In genomic region chr4:32031026-32031425, GRCh38 we compare ENCODE assay signal across 30 cellular contexts.
"Had no signal": no experiment of that assay in that cellular context is flagged by ENCODE, and none has a peak within 500 bp of the region (broad histone marks: within the 10 kb centered on the region; RNA-seq: fewer than 3 reads in every experiment).

No MANE protein-coding gene starts in this region.

- H3K4me1 Mint-ChIP-seq: activated CD4-positive, alpha-beta T cell treated with anti-CD3 and anti-CD28 coated beads for 36 hours; activated CD4-positive, alpha-beta T cell treated with anti-CD3 and anti-CD28 coated beads, Interleukin-2, amount 10 ng/mL, durations not matched to agents 24 days and 14 days; activated CD8-positive, alpha-beta memory T cell treated with anti-CD3 and anti-CD28 coated beads, Interleukin-2, amount 10 ng/mL, durations not matched to agents 7 days and 5 days; activated naive CD4-positive, alpha-beta T cell treated with anti-CD3 and anti-CD28 coated beads, Interleukin-2, amount 10 ng/mL, durations not matched to agents 7 days and 5 days; activated naive CD8-positive, alpha-beta T cell treated with anti-CD3 and anti-CD28 coated beads, Interleukin-2, amount 10 ng/mL, durations not matched to agents 7 days and 5 days; brain had no signal

- H3K4me3 ChIP-seq: ascending aorta, breast epithelium, cardiac muscle cell, colonic mucosa, esophagus squamous epithelium, gastroesophageal sphincter, heart right ventricle had no signal

- H3K4me1 ChIP-seq: ascending aorta, breast epithelium, colonic mucosa, esophagus squamous epithelium, gastroesophageal sphincter, heart right ventricle had no signal

- DNase-seq: activated CD4-positive, alpha-beta memory T cell treated with anti-CD3 and anti-CD28 coated beads for 36 hours; activated CD4-positive, alpha-beta T cell treated with anti-CD3 and anti-CD28 coated beads for 36 hours; activated CD4-positive, alpha-beta T cell treated with anti-CD3 and anti-CD28 coated beads, Interleukin-2, amount 10 ng/mL, durations not matched to agents 24 days and 14 days; activated CD4-positive, CD25-positive, alpha-beta regulatory T cell; activated CD4-positive, CD25-positive, alpha-beta regulatory T cell treated with anti-CD3 and anti-CD28 coated beads, Interleukin-2, amount 50 U/mL, for 72 hours; activated CD8-positive, alpha-beta memory T cell treated with anti-CD3 and anti-CD28 coated beads, Interleukin-2, amount 10 ng/mL, durations not matched to agents 7 days and 5 days; activated CD8-positive, alpha-beta memory T cell treated with anti-CD3 and anti-CD28 coated beads, Interleukin-2, amount 50 U/mL, for 4 hours; activated CD8-positive, alpha-beta T cell treated with anti-CD3 and anti-CD28 coated beads, Interleukin-2, amount 10 ng/mL, durations not matched to agents 7 days and 5 days; activated gamma-delta T cell; activated naive CD4-positive, alpha-beta T cell; activated naive CD4-positive, alpha-beta T cell treated with anti-CD3 and anti-CD28 coated beads, Interleukin-2, amount 10 ng/mL, durations not matched to agents 7 days and 5 days; activated naive CD8-positive, alpha-beta T cell treated with anti-CD3 and anti-CD28 coated beads, Interleukin-2, amount 10 ng/mL, durations not matched to agents 7 days and 5 days; activated T-cell treated with anti-CD3 and anti-CD28 coated beads for 4 hours; activated T-cell treated with anti-CD3 and anti-CD28 coated beads, Interleukin-2, amount 50 U/mL, for 24 hours; activated T-cell treated with anti-CD3 and anti-CD28 coated beads, Interleukin-2, amount 50 U/mL, for 72 hours; central memory CD4-positive, alpha-beta T cell; cerebellar nuclear complex; colonic mucosa; effector CD8-positive, alpha-beta T cell; esophagus squamous epithelium; foreskin melanocyte; heart right ventricle; T-helper 2 cell had no signal

- H3K27ac ChIP-seq: ascending aorta, breast epithelium, cardiac muscle cell, colonic mucosa, epithelial cell of prostate, esophagus squamous epithelium, gastroesophageal sphincter, heart right ventricle had no signal

- H3K27ac Mint-ChIP-seq: activated CD4-positive, alpha-beta memory T cell treated with anti-CD3 and anti-CD28 coated beads for 36 hours; activated CD4-positive, alpha-beta T cell treated with anti-CD3 and anti-CD28 coated beads for 36 hours; activated CD4-positive, alpha-beta T cell treated with anti-CD3 and anti-CD28 coated beads, Interleukin-2, amount 10 ng/mL, durations not matched to agents 24 days and 14 days; activated CD8-positive, alpha-beta memory T cell treated with anti-CD3 and anti-CD28 coated beads, Interleukin-2, amount 10 ng/mL, durations not matched to agents 7 days and 5 days; activated CD8-positive, alpha-beta T cell treated with anti-CD3 and anti-CD28 coated beads, Interleukin-2, amount 10 ng/mL, durations not matched to agents 7 days and 5 days; activated naive CD4-positive, alpha-beta T cell treated with anti-CD3 and anti-CD28 coated beads, Interleukin-2, amount 10 ng/mL, durations not matched to agents 7 days and 5 days; activated naive CD4-positive, alpha-beta T cell treated with anti-CD3 and anti-CD28 coated beads, Interleukin-2, amount 50 U/mL, for 72 hours; activated naive CD8-positive, alpha-beta T cell treated with anti-CD3 and anti-CD28 coated beads, Interleukin-2, amount 10 ng/mL, durations not matched to agents 7 days and 5 days; activated T-cell treated with anti-CD3 and anti-CD28 coated beads, Interleukin-2, amount 50 U/mL, for 24 hours; activated T-cell treated with anti-CD3 and anti-CD28 coated beads, Interleukin-2, amount 50 U/mL, for 72 hours; brain had no signal

- H3K9me3 Mint-ChIP-seq: activated CD4-positive, alpha-beta T cell treated with anti-CD3 and anti-CD28 coated beads, Interleukin-2, amount 10 ng/mL, durations not matched to agents 24 days and 14 days; brain had no signal

- H3K27me3 ChIP-seq: ascending aorta, breast epithelium, colonic mucosa, esophagus squamous epithelium, gastroesophageal sphincter, heart right ventricle had no signal

- ATAC-seq: activated CD4-positive, alpha-beta T cell treated with anti-CD3 and anti-CD28 coated beads for 36 hours; activated CD8-positive, alpha-beta memory T cell treated with anti-CD3 and anti-CD28 coated beads, Interleukin-2, amount 10 ng/mL, durations not matched to agents 7 days and 5 days; activated CD8-positive, alpha-beta T cell treated with anti-CD3 and anti-CD28 coated beads, Interleukin-2, amount 10 ng/mL, durations not matched to agents 7 days and 5 days; activated naive CD4-positive, alpha-beta T cell treated with anti-CD3 and anti-CD28 coated beads, Interleukin-2, amount 50 U/mL, for 72 hours; activated T-cell treated with anti-CD3 and anti-CD28 coated beads, Interleukin-2, amount 50 U/mL, for 72 hours; gastroesophageal sphincter; heart right ventricle had no signal

- H3K4me3 Mint-ChIP-seq: activated CD4-positive, alpha-beta memory T cell treated with anti-CD3 and anti-CD28 coated beads for 36 hours; activated CD4-positive, alpha-beta T cell treated with anti-CD3 and anti-CD28 coated beads for 36 hours; activated CD4-positive, alpha-beta T cell treated with anti-CD3 and anti-CD28 coated beads, Interleukin-2, amount 10 ng/mL, durations not matched to agents 24 days and 14 days; activated CD8-positive, alpha-beta memory T cell treated with anti-CD3 and anti-CD28 coated beads, Interleukin-2, amount 10 ng/mL, durations not matched to agents 7 days and 5 days; activated CD8-positive, alpha-beta T cell treated with anti-CD3 and anti-CD28 coated beads, Interleukin-2, amount 10 ng/mL, durations not matched to agents 7 days and 5 days; activated naive CD4-positive, alpha-beta T cell treated with anti-CD3 and anti-CD28 coated beads, Interleukin-2, amount 10 ng/mL, durations not matched to agents 7 days and 5 days; activated naive CD8-positive, alpha-beta T cell treated with anti-CD3 and anti-CD28 coated beads, Interleukin-2, amount 10 ng/mL, durations not matched to agents 7 days and 5 days; activated T-cell treated with anti-CD3 and anti-CD28 coated beads, Interleukin-2, amount 50 U/mL, for 24 hours; activated T-cell treated with anti-CD3 and anti-CD28 coated beads, Interleukin-2, amount 50 U/mL, for 72 hours; brain had no signal

- H3K36me3 ChIP-seq: ascending aorta, breast epithelium, cardiac muscle cell, colonic mucosa, esophagus squamous epithelium, gastroesophageal sphincter, heart right ventricle had no signal

- H3K36me3 Mint-ChIP-seq: activated CD4-positive, alpha-beta memory T cell treated with anti-CD3 and anti-CD28 coated beads for 36 hours; activated CD8-positive, alpha-beta memory T cell treated with anti-CD3 and anti-CD28 coated beads, Interleukin-2, amount 10 ng/mL, durations not matched to agents 7 days and 5 days; activated naive CD4-positive, alpha-beta T cell treated with anti-CD3 and anti-CD28 coated beads, Interleukin-2, amount 10 ng/mL, durations not matched to agents 7 days and 5 days; activated naive CD4-positive, alpha-beta T cell treated with anti-CD3 and anti-CD28 coated beads, Interleukin-2, amount 50 U/mL, for 72 hours; activated naive CD8-positive, alpha-beta T cell treated with anti-CD3 and anti-CD28 coated beads, Interleukin-2, amount 10 ng/mL, durations not matched to agents 7 days and 5 days; brain had no signal

- H3K9me3 ChIP-seq: ascending aorta, breast epithelium, colonic mucosa, esophagus squamous epithelium, gastroesophageal sphincter, heart right ventricle had no signal
